19 cellular contexts compared by ENCODE assay signal in the genomic region with DNA sequence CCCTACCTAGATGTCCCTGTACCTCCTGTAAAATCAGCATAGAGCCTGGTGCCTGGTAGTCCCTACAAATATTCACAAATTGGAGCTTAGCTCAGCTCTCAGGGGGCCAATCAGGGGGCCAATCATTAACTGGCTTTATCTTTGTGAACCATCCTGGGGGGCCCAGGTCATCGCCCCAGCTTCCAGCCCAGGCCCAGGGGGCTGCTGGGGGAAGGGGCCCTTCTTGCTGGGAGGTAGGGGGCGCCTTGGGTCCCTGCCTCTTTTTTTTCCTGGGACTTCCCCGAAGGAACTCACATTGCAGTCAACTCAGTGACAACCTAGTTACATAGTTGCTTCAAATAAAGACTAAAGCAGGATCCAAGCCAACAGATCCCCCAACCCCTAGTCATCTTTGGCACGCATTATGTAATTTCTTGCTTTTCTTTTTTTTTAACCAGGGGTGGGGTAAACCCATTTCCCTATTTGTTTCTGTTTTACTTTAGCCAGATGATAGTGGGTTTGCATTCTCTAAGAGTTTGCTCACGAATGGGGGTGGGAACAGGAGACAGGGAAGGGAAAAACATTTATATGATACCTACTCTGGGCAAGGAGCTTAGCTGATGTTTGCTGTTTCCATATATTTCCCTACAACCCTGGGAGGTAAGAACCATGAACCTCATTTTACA. TPM values are rescaled to one million over a fixed set of nuclear protein-coding genes. Genes with fewer than 3 reads are reported as not detected.
DNase-seq lines count a peak whose midpoint lies in the region; ATAC-seq and TF ChIP-seq lines count a peak whose summit lies in the region.
"Had no signal": no experiment of that assay in that cellular context is flagged by ENCODE, and none has a peak within 500 bp of the region (broad histone marks: within the 10 kb centered on the region; RNA-seq: fewer than 3 reads in every experiment).

No MANE protein-coding gene starts in this region.

- TF ChIP-seq POLR2A in stomach (IDR thresholded peaks at IDR 0.05), result no peak

- H3K4me1 ChIP-seq in A673 (ENCODE audit: insufficient read depth, low read length, poor library complexity, severe bottlenecking) (peaks cover 9% of the 10 kb centered on the region), HEK293 (ENCODE audit: control insufficient read depth, insufficient read depth, low read length) (no peaks in the 10 kb centered on the region; the same call in 1 of the 2 replicates), lower lobe of right lung (peaks cover 15% of the 10 kb centered on the region), stomach (peaks cover 4 to 33% (median 14%) of the 10 kb centered on the region in 4 donors)
- H3K4me1 ChIP-seq: A549, esophagus squamous epithelium had no signal

- POLR2A ChIA-PET in A673 (lab: Charles Lee; ENCODE audit: low non-redundant PET) (no interaction called here), HEK293 (lab: Yijun Ruan, JAX) (interaction anchor here (1.0 kb wide), 1 partner anchor 94 kb away, joined by 3 read pairs; no protein-coding TSS in a partner anchor)

- TF ChIP-seq CTCF in A673 (conservative IDR thresholded peaks at IDR 0.05; ENCODE audit: low read depth, low read length) (0 out of 2 replicates have a peak, but pooled peaks have one; percentile 13), HEK293 (tag by site-specific recombination; IDR thresholded peaks at IDR 0.05) (no peak), lower lobe of right lung (IDR thresholded peaks at IDR 0.05) (no peak), stomach (IDR thresholded peaks at IDR 0.05) (no peak)

- H3K36me3 ChIP-seq in A673 (ENCODE audit: insufficient read depth, low read length, poor library complexity, severe bottlenecking) (no peaks in the 10 kb centered on the region), HEK293 (ENCODE audit: control insufficient read depth in 2 of 2, insufficient read depth in 1 of 2, low read length in 2 of 2) (no peaks in the 10 kb centered on the region), lower lobe of right lung (no peaks in the 10 kb centered on the region), stomach (no peaks in the 10 kb centered on the region)
- H3K36me3 ChIP-seq: esophagus squamous epithelium had no signal

- H3K27ac ChIP-seq in A673 (ENCODE audit: low read depth, low read length, poor library complexity, severe bottlenecking), result no peak overlapping the region
- no peak overlapping the region for H3K27ac ChIP-seq in HEK293 (ENCODE audit: extremely low read depth, low read depth, low read length)
- no peak overlapping the region for H3K27ac ChIP-seq in lower lobe of right lung
- no peak overlapping the region for H3K27ac ChIP-seq in stomach
- H3K27ac ChIP-seq: A549, dorsolateral prefrontal cortex, esophagus squamous epithelium had no signal

- ATAC-seq in lower lobe of right lung, result no peak
- no peak for ATAC-seq in HG03280 (IDR thresholded peaks at IDR 0.05; ENCODE audit: unreplicated experiment)
- ATAC-seq: A549; mucosa of descending colon; stimulated activated naive B cell treated with anti-CD40 and anti-IgM and Interleukin-4, amounts not matched to agents 10 μg/mL and 1 μg/mL and 100 μg/mL, for 72 hours had no signal

- no peak for TF ChIP-seq EP300 in stomach (IDR thresholded peaks at IDR 0.05)

- H3K9me3 ChIP-seq in A673 (ENCODE audit: low read depth, low read length, poor library complexity, severe bottlenecking) (no peaks in the 10 kb centered on the region), HEK293 (ENCODE audit: control insufficient read depth, insufficient read depth, low read depth, low read length) (no peaks in the 10 kb centered on the region), lower lobe of right lung (no peaks in the 10 kb centered on the region), stomach (no peaks in the 10 kb centered on the region)
- H3K9me3 ChIP-seq: A549, esophagus squamous epithelium, mucosa of descending colon had no signal

- no peaks in the 10 kb centered on the region for H3K27me3 ChIP-seq in A673 (replicated peaks; ENCODE audit: insufficient read depth, low read depth, low read length, poor library complexity)
- no peaks in the 10 kb centered on the region for H3K27me3 ChIP-seq in lower lobe of right lung (ENCODE audit: low read depth)
- no peaks in the 10 kb centered on the region for H3K27me3 ChIP-seq in stomach
- H3K27me3 ChIP-seq: dorsolateral prefrontal cortex had no signal

- 31 to 45% (median 36%) methylated on average over 5 of the region's 5 CpGs for WGBS in stomach, 5 donors

- BruUV-seq in A673 (replicated peaks; lab: Mats Ljungman, UMichigan), result no TSS peak

- no peak overlapping the region for H3K4me3 ChIP-seq in A673 (ENCODE audit: low read depth, low read length, poor library complexity, severe bottlenecking)
- H3K4me3 ChIP-seq in HEK293 (ENCODE audit: low read depth, low read length), result no peak overlapping the region
- H3K4me3 ChIP-seq in lower lobe of right lung, result no peak overlapping the region
- H3K4me3 ChIP-seq in stomach, result no peak overlapping the region
- H3K4me3 ChIP-seq: A549, dorsolateral prefrontal cortex, esophagus squamous epithelium, mucosa of descending colon had no signal

- DNase-seq in A673 (ENCODE audit: low spot score) (no peak), astrocyte of the hippocampus (ENCODE audit: low read depth, low spot score) (peak; percentile 24), lower lobe of right lung (peak; percentile 22), stomach (no peak), DMS 273 (lab: John Stamatoyannopoulos, UW; ENCODE audit: unreplicated experiment) (no peak), kidney glomerular epithelial cell (lab: John Stamatoyannopoulos, UW) (no peak)
- DNase-seq: activated CD4-positive, alpha-beta T cell treated with anti-CD3 and anti-CD28 coated beads for 48 hours; activated naive CD4-positive, alpha-beta T cell treated with Interleukin-2 at 50 U/mL for 16 hours; esophagus squamous epithelium; H9; NCI-H187; NCI-H510A; stimulated activated naive B cell treated with anti-CD40 and anti-IgM and Interleukin-4, amounts not matched to agents 10 μg/mL and 1 μg/mL and 100 μg/mL, for 72 hours; trophoblast cell had no signal

- intact Hi-C loops in A673 (cut with micrococcal nuclease; ENCODE audit: unreplicated experiment) (no loop called here), lower lobe of right lung (cut with DNase I) (no loop called here), stomach (cut with DNase I; ENCODE audit: low total_unique reads) (loop anchor here (10.0 kb wide), 1 partner anchor 98 kb away; no protein-coding TSS in a partner anchor)

- CTCF ChIA-PET in A673 (lab: Charles Lee), result interaction anchor here (0.5 to 1.3 kb wide), 3 partner anchors 51 to 316 kb away, joined by 3 to 5 read pairs (median 3); no protein-coding TSS in a partner anchor
- CTCF ChIA-PET in HEK293 (lab: Yijun Ruan, JAX), result interaction anchor here (0.6 to 5.4 kb wide), 12 partner anchors 10 to 459 kb away, joined by 3 to 29 read pairs (median 6); no protein-coding TSS in a partner anchor

TF ChIP-seq in HEK293, 187 proteins besides CTCF, POLR2A, EP300 and RAD21:
- peak; percentile 95 for TF ChIP-seq GLIS1 (tag by site-specific recombination; IDR thresholded peaks at IDR 0.05)
- TF ChIP-seq ZIC2 (tag by site-specific recombination; IDR thresholded peaks at IDR 0.05), result peak; percentile 65
- TF ChIP-seq ZNF776 (tag by site-specific recombination; IDR thresholded peaks at IDR 0.05; ENCODE audit: borderline replicate concordance), result no peak
- TF ChIP-seq, protein P1, sequence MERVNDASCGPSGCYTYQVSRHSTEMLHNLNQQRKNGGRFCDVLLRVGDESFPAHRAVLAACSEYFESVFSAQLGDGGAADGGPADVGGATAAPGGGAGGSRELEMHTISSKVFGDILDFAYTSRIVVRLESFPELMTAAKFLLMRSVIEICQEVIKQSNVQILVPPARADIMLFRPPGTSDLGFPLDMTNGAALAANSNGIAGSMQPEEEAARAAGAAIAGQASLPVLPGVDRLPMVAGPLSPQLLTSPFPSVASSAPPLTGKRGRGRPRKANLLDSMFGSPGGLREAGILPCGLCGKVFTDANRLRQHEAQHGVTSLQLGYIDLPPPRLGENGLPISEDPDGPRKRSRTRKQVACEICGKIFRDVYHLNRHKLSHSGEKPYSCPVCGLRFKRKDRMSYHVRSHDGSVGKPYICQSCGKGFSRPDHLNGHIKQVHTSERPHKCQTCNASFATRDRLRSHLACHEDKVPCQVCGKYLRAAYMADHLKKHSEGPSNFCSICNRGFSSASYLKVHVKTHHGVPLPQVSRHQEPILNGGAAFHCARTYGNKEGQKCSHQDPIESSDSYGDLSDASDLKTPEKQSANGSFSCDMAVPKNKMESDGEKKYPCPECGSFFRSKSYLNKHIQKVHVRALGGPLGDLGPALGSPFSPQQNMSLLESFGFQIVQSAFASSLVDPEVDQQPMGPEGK (tag by site-specific recombination; IDR thresholded peaks at IDR 0.05), result 0 out of 2 replicates have a peak, but pooled peaks have one; percentile 13
- TF ChIP-seq, protein P2, sequence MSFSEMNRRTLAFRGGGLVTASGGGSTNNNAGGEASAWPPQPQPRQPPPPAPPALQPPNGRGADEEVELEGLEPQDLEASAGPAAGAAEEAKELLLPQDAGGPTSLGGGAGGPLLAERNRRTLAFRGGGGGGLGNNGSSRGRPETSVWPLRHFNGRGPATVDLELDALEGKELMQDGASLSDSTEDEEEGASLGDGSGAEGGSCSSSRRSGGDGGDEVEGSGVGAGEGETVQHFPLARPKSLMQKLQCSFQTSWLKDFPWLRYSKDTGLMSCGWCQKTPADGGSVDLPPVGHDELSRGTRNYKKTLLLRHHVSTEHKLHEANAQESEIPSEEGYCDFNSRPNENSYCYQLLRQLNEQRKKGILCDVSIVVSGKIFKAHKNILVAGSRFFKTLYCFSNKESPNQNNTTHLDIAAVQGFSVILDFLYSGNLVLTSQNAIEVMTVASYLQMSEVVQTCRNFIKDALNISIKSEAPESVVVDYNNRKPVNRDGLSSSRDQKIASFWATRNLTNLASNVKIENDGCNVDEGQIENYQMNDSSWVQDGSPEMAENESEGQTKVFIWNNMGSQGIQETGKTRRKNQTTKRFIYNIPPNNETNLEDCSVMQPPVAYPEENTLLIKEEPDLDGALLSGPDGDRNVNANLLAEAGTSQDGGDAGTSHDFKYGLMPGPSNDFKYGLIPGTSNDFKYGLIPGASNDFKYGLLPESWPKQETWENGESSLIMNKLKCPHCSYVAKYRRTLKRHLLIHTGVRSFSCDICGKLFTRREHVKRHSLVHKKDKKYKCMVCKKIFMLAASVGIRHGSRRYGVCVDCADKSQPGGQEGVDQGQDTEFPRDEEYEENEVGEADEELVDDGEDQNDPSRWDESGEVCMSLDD (tag by site-specific recombination; IDR thresholded peaks at IDR 0.05), result no peak
- TF ChIP-seq GLIS2 (tag by site-specific recombination; IDR thresholded peaks at IDR 0.05), result peak; percentile 33; the same call in 1 of the 2 replicates

RNA-seq across cellular contexts. Expression of a gene that starts 6.7 kb away (rescaled TPM):
- 116 and 144 TPM in 2 replicates for total RNA-seq in A673 (2021)
- 196 TPM for total RNA-seq in lower lobe of right lung
- 100 to 1,000 TPM; 193 to 438 (median 352) TPM for total RNA-seq in stomach
- 10 to 100 TPM; 28.6 to 87.7 (median 31.5) TPM for polyA plus RNA-seq in stomach

Comparison
In these comparisons a context has a peak if more than half of its experiments do, and no peak if none do; other contexts are left out.
1. DNase-seq: peak in astrocyte of the hippocampus (single experiment) and lower lobe of right lung (single experiment); none in A673 (single experiment), stomach (single experiment), DMS 273 (single experiment) and kidney glomerular epithelial cell (single experiment).